18 cellular contexts compared by ENCODE assay signal in genomic region chr11:78380615-78381029, GRCh38. TPM values are rescaled to one million over a fixed set of nuclear protein-coding genes. Genes with fewer than 3 reads are reported as not detected.
DNase-seq lines count a peak whose midpoint lies in the region; ATAC-seq and TF ChIP-seq lines count a peak whose summit lies in the region.
"Had no signal": no experiment of that assay in that cellular context is flagged by ENCODE, and none has a peak within 500 bp of the region (broad histone marks: within the 10 kb centered on the region; RNA-seq: fewer than 3 reads in every experiment).

No MANE protein-coding gene starts in this region.

- H3K9me3 ChIP-seq in KOPT-K1 (ENCODE audit: insufficient read depth, low read length, poor library complexity, severe bottlenecking) (peaks cover 36% of the 10 kb centered on the region), mesodermal cell (ENCODE audit: control insufficient read depth, low read length) (peaks cover 35% of the 10 kb centered on the region)
- H3K9me3 ChIP-seq: thyroid gland had no signal

- DNase-seq in AG09309 (ENCODE audit: low read depth) (peak; percentile 27), Kasumi-1 (lab: John Stamatoyannopoulos, UW) (no peak), NCI-H526 (lab: John Stamatoyannopoulos, UW) (no peak)
- no peak for DNase-seq in stimulated activated CD4-positive, alpha-beta T cell treated with anti-CD3 and anti-CD28 coated beads, Interleukin-1b, Interleukin-23, amount 100 ng/mL, for 48 hours
- no peak for DNase-seq in activated naive CD4-positive, alpha-beta T cell treated with anti-CD3 and anti-CD28 coated beads, Interleukin-2, amount 50 U/mL, for 72 hours (ENCODE audit: low spot score in 2 of 2)
- DNase-seq: activated naive CD8-positive, alpha-beta T cell treated with anti-CD3 and anti-CD28 coated beads, Interleukin-2, amount 50 U/mL, for 24 hours; activated T-cell treated with anti-CD3 and anti-CD28 coated beads, Interleukin-2, amount 50 U/mL, for 72 hours; erythroblast; lower lobe of right lung; MV-4-11; Right ventricle myocardium superior; stimulated activated CD4-positive, alpha-beta T cell treated with anti-CD3 and anti-CD28 coated beads, Interleukin-2, amount 100 ng/mL, for 48 hours; stimulated activated CD8-positive, alpha-beta memory T cell treated with anti-CD3 and anti-CD28 coated beads, Interleukin-4, amount 100 ng/mL, for 48 hours; thyroid gland had no signal

- no CpG with 5 or more reads among the region's 5 CpGs for WGBS in mesodermal cell (ENCODE audit: insufficient coverage in 2 of 2), 2 experiments

- ATAC-seq in activated naive CD4-positive, alpha-beta T cell treated with anti-CD3 and anti-CD28 coated beads, Interleukin-2, amount 50 U/mL, for 72 hours = no peak
- ATAC-seq: activated naive CD8-positive, alpha-beta T cell treated with anti-CD3 and anti-CD28 coated beads, Interleukin-2, amount 50 U/mL, for 24 hours; activated T-cell treated with anti-CD3 and anti-CD28 coated beads, Interleukin-2, amount 50 U/mL, for 72 hours; lower lobe of right lung had no signal

- H3K27ac ChIP-seq in KOPT-K1 (ENCODE audit: low read depth, low read length, poor library complexity, severe bottlenecking) (peak overlapping the region; percentile 63), mesodermal cell (ENCODE audit: low read depth, low read length, severe bottlenecking) (peak overlapping the region; percentile 84)
- H3K27ac ChIP-seq: lower lobe of right lung, right atrium auricular region, thyroid gland had no signal

- TF ChIP-seq CTCF in AG09309 (IDR thresholded peaks at IDR 0.05; ENCODE audit: control insufficient read depth, insufficient read depth, low read depth, low read length, missing control alignments) = no peak

- H3K27me3 Mint-ChIP-seq in dendritic cell treated with granulocyte-macrophage colony-stimulating factor and Interleukin-4, amounts not matched to agents 40 ng/mL and 50 ng/mL, for 4 days = no peaks in the 10 kb centered on the region
- H3K27me3 Mint-ChIP-seq: activated naive CD8-positive, alpha-beta T cell treated with anti-CD3 and anti-CD28 coated beads, Interleukin-2, amount 50 U/mL, for 24 hours had no signal

- H3K4me3 ChIP-seq in AG09309 (ENCODE audit: control insufficient read depth, low read depth, low read length) (no peak overlapping the region), mesodermal cell (ENCODE audit: extremely low read depth, insufficient read depth, low read length, poor library complexity, severe bottlenecking) (no peak overlapping the region)
- H3K4me3 ChIP-seq: lower lobe of right lung, right atrium auricular region, thyroid gland had no signal

- peak overlapping the region; percentile 67 for H3K4me3 Mint-ChIP-seq in dendritic cell treated with granulocyte-macrophage colony-stimulating factor and Interleukin-4, amounts not matched to agents 40 ng/mL and 50 ng/mL, for 4 days
- H3K4me3 Mint-ChIP-seq: activated naive CD8-positive, alpha-beta T cell treated with anti-CD3 and anti-CD28 coated beads, Interleukin-2, amount 50 U/mL, for 24 hours; activated T-cell treated with anti-CD3 and anti-CD28 coated beads, Interleukin-2, amount 50 U/mL, for 72 hours had no signal

- H3K36me3 Mint-ChIP-seq in dendritic cell treated with granulocyte-macrophage colony-stimulating factor and Interleukin-4, amounts not matched to agents 40 ng/mL and 50 ng/mL, for 4 days (ENCODE audit: low read depth) = peaks cover 62% of the 10 kb centered on the region
- peaks cover 18 to 22% of the 10 kb centered on the region in 2 donors for H3K36me3 Mint-ChIP-seq in activated naive CD4-positive, alpha-beta T cell treated with anti-CD3 and anti-CD28 coated beads, Interleukin-2, amount 50 U/mL, for 72 hours

- H3K27ac Mint-ChIP-seq in dendritic cell treated with granulocyte-macrophage colony-stimulating factor and Interleukin-4, amounts not matched to agents 40 ng/mL and 50 ng/mL, for 4 days = peak overlapping the region; percentile 79
- H3K27ac Mint-ChIP-seq in activated naive CD4-positive, alpha-beta T cell treated with anti-CD3 and anti-CD28 coated beads, Interleukin-2, amount 50 U/mL, for 72 hours = no peak overlapping the region
- H3K27ac Mint-ChIP-seq: activated naive CD8-positive, alpha-beta T cell treated with anti-CD3 and anti-CD28 coated beads, Interleukin-2, amount 50 U/mL, for 24 hours; activated T-cell treated with anti-CD3 and anti-CD28 coated beads, Interleukin-2, amount 50 U/mL, for 72 hours had no signal

- peaks cover 26% of the 10 kb centered on the region for H3K9me3 Mint-ChIP-seq in dendritic cell treated with granulocyte-macrophage colony-stimulating factor and Interleukin-4, amounts not matched to agents 40 ng/mL and 50 ng/mL, for 4 days
- peaks cover 17 to 32% of the 10 kb centered on the region in 2 donors for H3K9me3 Mint-ChIP-seq in activated naive CD4-positive, alpha-beta T cell treated with anti-CD3 and anti-CD28 coated beads, Interleukin-2, amount 50 U/mL, for 72 hours

- intact Hi-C loops in dendritic cell treated with granulocyte-macrophage colony-stimulating factor and Interleukin-4, amounts not matched to agents 40 ng/mL and 50 ng/mL, for 4 days (cut with micrococcal nuclease) = loop anchor here (5.0 kb wide), 1 partner anchor 63 kb away; no protein-coding TSS in a partner anchor

- H3K4me1 Mint-ChIP-seq in dendritic cell treated with granulocyte-macrophage colony-stimulating factor and Interleukin-4, amounts not matched to agents 40 ng/mL and 50 ng/mL, for 4 days (ENCODE audit: low read depth) = peaks cover 72% of the 10 kb centered on the region

- peaks cover 27% of the 10 kb centered on the region for H3K4me1 ChIP-seq in mesodermal cell (ENCODE audit: control insufficient read depth, insufficient read depth, low read length, poor library complexity, severe bottlenecking)
- H3K4me1 ChIP-seq: thyroid gland had no signal

- peaks cover 30% of the 10 kb centered on the region for H3K36me3 ChIP-seq in KOPT-K1 (ENCODE audit: insufficient read depth, low read length)
- peaks cover 38% of the 10 kb centered on the region for H3K36me3 ChIP-seq in mesodermal cell (ENCODE audit: control insufficient read depth, insufficient read depth, low read length)
- H3K36me3 ChIP-seq: lower lobe of right lung, right atrium auricular region, thyroid gland had no signal

RNA-seq across cellular contexts. Expression of gene GAB2, which starts 37.0 kb away (rescaled TPM):
- polyA plus RNA-seq in mesodermal cell (2013, experiment 1 of 2) = 23.3 TPM
- polyA plus RNA-seq in mesodermal cell (2013, experiment 2 of 2) = 20.5 TPM
- total RNA-seq in activated naive CD4-positive, alpha-beta T cell treated with anti-CD3 and anti-CD28 coated beads, Interleukin-2, amount 50 U/mL, for 72 hours = 1 to 10 TPM; 2.8 to 5.0 TPM
